In the genomic region with DNA sequence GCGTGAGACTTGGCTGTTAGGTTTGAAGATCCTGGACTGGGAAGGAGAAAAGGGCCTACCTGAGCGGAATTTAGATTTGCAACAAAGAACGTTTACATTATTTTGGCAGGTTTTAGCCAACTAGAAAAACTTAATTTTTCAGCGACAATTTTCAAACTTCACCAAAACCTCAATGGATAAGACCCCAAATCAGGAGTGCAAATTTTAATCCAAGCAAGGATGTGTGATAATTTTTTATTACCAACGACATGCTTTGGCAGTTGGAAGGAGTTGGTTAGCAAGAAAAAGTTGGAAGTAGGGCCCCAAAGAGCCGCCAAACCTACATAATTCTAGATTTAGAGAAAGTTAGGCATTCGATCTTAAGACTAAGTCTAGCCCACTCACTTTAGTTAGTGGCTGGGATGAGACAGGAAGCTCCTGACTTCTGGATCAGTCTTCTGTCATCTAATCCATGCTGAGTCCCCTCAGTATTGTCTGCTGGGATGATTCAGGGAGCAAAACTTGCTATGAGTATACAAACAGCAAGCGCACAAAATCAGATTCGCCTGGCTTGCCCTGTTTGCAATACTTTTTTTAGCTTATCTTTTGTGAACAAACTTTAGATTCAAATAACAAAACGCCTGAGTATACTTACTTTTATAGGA, we compare ENCODE assay signal across 8 cellular contexts. TPM values are rescaled to one million over a fixed set of nuclear protein-coding genes. Genes with fewer than 3 reads are reported as not detected.
DNase-seq lines count a peak whose midpoint lies in the region; ATAC-seq and TF ChIP-seq lines count a peak whose summit lies in the region.

No MANE protein-coding gene starts in this region.

- H3K27ac ChIP-seq in Peyer's patch (peak overlapping the region in 3 of 4 donors; percentile 87 to 93 (median 90)), esophagus muscularis mucosa (replicated peaks in 1 of 4) (peak overlapping the region; percentile 96 to 99 (median 98))

- peaks cover 0 to 7% (median 0%) of the 10 kb centered on the region in 4 donors for H3K4me1 ChIP-seq in Peyer's patch
- H3K4me1 ChIP-seq in esophagus muscularis mucosa, result peaks cover 39 to 49% (median 43%) of the 10 kb centered on the region in 4 donors

- TF ChIP-seq CTCF in Peyer's patch (IDR thresholded peaks at IDR 0.05) (no peak), esophagus muscularis mucosa (IDR thresholded peaks at IDR 0.05) (no peak)

- TF ChIP-seq POLR2A in Peyer's patch (IDR thresholded peaks at IDR 0.05) (no peak), esophagus muscularis mucosa (IDR thresholded peaks at IDR 0.05; ENCODE audit: low read depth) (no peak)

- ATAC-seq in HG03135 (IDR thresholded peaks at IDR 0.05; ENCODE audit: unreplicated experiment), result no peak
- ATAC-seq in HG02884 (IDR thresholded peaks at IDR 0.05; ENCODE audit: unreplicated experiment), result no peak

- DNase-seq in Peyer's patch (no peak), esophagus muscularis mucosa (ENCODE audit: extremely low spot score) (no peak), pons (ENCODE audit: low spot score) (peak; percentile 28), MV-4-11 (lab: John Stamatoyannopoulos, UW) (no peak), posterior cingulate gyrus (no peak)

- H3K36me3 ChIP-seq in Peyer's patch, result no peaks in the 10 kb centered on the region
- no peaks in the 10 kb centered on the region for H3K36me3 ChIP-seq in esophagus muscularis mucosa

- intact Hi-C loops in esophagus muscularis mucosa (cut with DNase I) (loop anchor here (2.0 to 5.0 kb wide), 2 partner anchors 80 to 132 kb away; a partner anchor contains a TSS), posterior cingulate gyrus (cut with DNase I) (loop anchor here (5.0 kb wide), 3 partner anchors 80 to 135 kb away; no protein-coding TSS in a partner anchor)

- WGBS in esophagus muscularis mucosa, result 45% methylated on average over 10 of the region's 10 CpGs

- H3K9me3 ChIP-seq in Peyer's patch (no peaks in the 10 kb centered on the region), esophagus muscularis mucosa (no peaks in the 10 kb centered on the region)

- peak overlapping the region; percentile 55; the same call in 1 of the 2 replicates for H3K4me3 ChIP-seq in GM08714 (ENCODE audit: low read length)
- H3K4me3 ChIP-seq in Peyer's patch, result peak overlapping the region; percentile 71 to 94 (median 80)
- peak overlapping the region; percentile 88 to 97 (median 94) for H3K4me3 ChIP-seq in esophagus muscularis mucosa

- H3K27me3 ChIP-seq in Peyer's patch, result no peaks in the 10 kb centered on the region
- no peaks in the 10 kb centered on the region for H3K27me3 ChIP-seq in esophagus muscularis mucosa

- TF ChIP-seq EP300 in esophagus muscularis mucosa (IDR thresholded peaks at IDR 0.05), result no peak

RNA-seq across cellular contexts. Expression of a gene that starts 0.8 kb away (rescaled TPM):
- total RNA-seq in Peyer's patch (100 to 1,000 TPM in 1 of 4 donors, 10 to 100 TPM in 1, 1 to 10 TPM in 2; 8.3 to 113 (median 13.7) TPM), esophagus muscularis mucosa (100 to 1,000 TPM in 1 of 4 donors, 10 to 100 TPM in 3; 86.6 to 105 (median 90.4) TPM)
